10 cellular contexts compared by ENCODE assay signal in the genomic region with DNA sequence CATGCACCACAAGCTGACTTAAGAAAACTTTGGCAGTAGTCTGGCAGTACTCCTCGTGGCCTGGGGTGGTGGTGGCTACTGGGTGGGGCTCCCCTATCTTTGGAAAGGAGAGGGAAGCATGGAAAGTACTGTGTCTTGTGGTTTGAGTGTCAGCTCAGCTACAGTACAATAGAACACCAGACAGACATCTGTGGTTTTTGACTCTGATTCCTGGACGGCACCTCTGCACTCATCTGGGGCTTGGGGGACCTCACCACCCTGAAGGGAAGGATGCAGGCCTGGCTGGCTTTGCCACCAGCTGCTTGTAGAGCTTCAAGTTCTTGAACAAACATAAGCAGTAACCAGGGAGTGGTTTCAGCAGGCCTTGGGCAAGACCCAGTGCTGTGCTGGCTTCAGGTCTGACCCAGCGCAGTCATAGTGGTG. TPM values are rescaled to one million over a fixed set of nuclear protein-coding genes. Genes with fewer than 3 reads are reported as not detected.
A peak's percentile ranks its signal among the peaks of the same experiment; 100 is the strongest.
DNase-seq lines count a peak whose midpoint lies in the region; ATAC-seq and TF ChIP-seq lines count a peak whose summit lies in the region.
"Had no signal": no experiment of that assay in that cellular context is flagged by ENCODE, and none has a peak within 500 bp of the region (broad histone marks: within the 10 kb centered on the region; RNA-seq: fewer than 3 reads in every experiment).

No MANE protein-coding gene starts in this region.

- H3K9me3 Mint-ChIP-seq in activated naive CD4-positive, alpha-beta T cell treated with anti-CD3 and anti-CD28 coated beads, Interleukin-2, amount 50 U/mL, for 72 hours: peaks cover 13 to 22% of the 10 kb centered on the region in 2 donors
- H3K9me3 Mint-ChIP-seq in natural killer cell: no peaks in the 10 kb centered on the region

- H3K36me3 Mint-ChIP-seq in activated naive CD4-positive, alpha-beta T cell treated with anti-CD3 and anti-CD28 coated beads, Interleukin-2, amount 50 U/mL, for 72 hours: peaks cover 18 to 54% of the 10 kb centered on the region in 2 donors
- peaks cover under 1% of the 10 kb centered on the region for H3K36me3 Mint-ChIP-seq in natural killer cell

- no peaks in the 10 kb centered on the region for H3K27me3 Mint-ChIP-seq in natural killer cell (ENCODE audit: low read depth in 2 of 2)

- peak; percentile 85 for DNase-seq in DMS53 (lab: John Stamatoyannopoulos, UW)
- DNase-seq in NCI-H2029 (lab: John Stamatoyannopoulos, UW): peak; percentile 40
- DNase-seq in activated naive CD4-positive, alpha-beta T cell treated with anti-CD3 and anti-CD28 coated beads, Interleukin-2, amount 50 U/mL, for 72 hours (ENCODE audit: low spot score in 2 of 2): peak in 1 of 2 donors; percentile 68
- DNase-seq in natural killer cell: no peak
- DNase-seq in HuH-7.5 (ENCODE audit: low spot score): no peak
- no peak for DNase-seq in foreskin melanocyte
- DNase-seq in ecto neural progenitor cell (ENCODE audit: low spot score): no peak
- DNase-seq: GF-D8, NCI-H82, psoas muscle had no signal

- no peak for TF ChIP-seq CTCF in natural killer cell (IDR thresholded peaks at IDR 0.05)

- H3K4me1 Mint-ChIP-seq in natural killer cell: peaks cover 17 to 24% of the 10 kb centered on the region in 2 donors

- H3K27ac Mint-ChIP-seq in activated naive CD4-positive, alpha-beta T cell treated with anti-CD3 and anti-CD28 coated beads, Interleukin-2, amount 50 U/mL, for 72 hours: peak overlapping the region; percentile 27 to 64
- H3K27ac Mint-ChIP-seq in natural killer cell: peak overlapping the region; percentile 16 to 36

- H3K4me3 Mint-ChIP-seq in natural killer cell: no peak overlapping the region

- ATAC-seq in activated naive CD4-positive, alpha-beta T cell treated with anti-CD3 and anti-CD28 coated beads, Interleukin-2, amount 50 U/mL, for 72 hours: peak; percentile 16 to 65
- peak in 1 of 3 donors; percentile 35 for ATAC-seq in natural killer cell
- ATAC-seq: psoas muscle had no signal

- intact Hi-C loops in natural killer cell (cut with micrococcal nuclease): no loop called here

RNA-seq across cellular contexts. Expression of gene TNFSF8, which starts 40.6 kb away (rescaled TPM):
- total RNA-seq in activated naive CD4-positive, alpha-beta T cell treated with anti-CD3 and anti-CD28 coated beads, Interleukin-2, amount 50 U/mL, for 72 hours: 10 to 100 TPM; 11.0 to 26.9 TPM
- 1 to 10 TPM; 4.2 to 6.0 (median 4.8) TPM for total RNA-seq in natural killer cell

Comparison
In these comparisons a context has a peak if more than half of its experiments do, and no peak if none do; other contexts are left out.
1. DNase-seq: peak in DMS53 (single experiment) and NCI-H2029 (single experiment); none in natural killer cell (single experiment), HuH-7.5 (single experiment), foreskin melanocyte (single experiment) and ecto neural progenitor cell (single experiment).